In genomic region chr2:207632575-207633492, GRCh38 we compare ENCODE assay signal across 8 cellular contexts. TPM values are rescaled to one million over a fixed set of nuclear protein-coding genes. Genes with fewer than 3 reads are reported as not detected.
DNase-seq lines count a peak whose midpoint lies in the region; ATAC-seq, FAIRE-seq and TF ChIP-seq lines count a peak whose summit lies in the region.

No MANE protein-coding gene starts in this region.

- no peak overlapping the region for H2AK5ac ChIP-seq in mesendoderm (ENCODE audit: low read length)

- intact Hi-C loops in activated B cell treated with CpG ODN at 0.5 μM for 24 hours (cut with micrococcal nuclease) (no loop called here), dorsolateral prefrontal cortex (cut with DNase I) (no loop called here)

- H3K9ac ChIP-seq in mesendoderm (ENCODE audit: low read length) = no peak overlapping the region

- H3K9me3 Mint-ChIP-seq in activated B cell treated with CpG ODN at 0.5 μM for 24 hours = no peaks in the 10 kb centered on the region
- H3K9me3 Mint-ChIP-seq in chondrocyte (ENCODE audit: low read depth) = no peaks in the 10 kb centered on the region

- POLR2A ChIA-PET in activated B cell treated with CpG ODN at 0.5 μM for 24 hours (lab: Charles Lee) = interaction anchor here (1.1 kb wide), 1 partner anchor 78 kb away, joined by 4 read pairs; the partner anchor contains the start of gene CCNYL1

- ATAC-seq in activated B cell treated with CpG ODN at 0.5 μM for 24 hours (ENCODE audit: low read depth) = peak; percentile 47

- H3K79me2 ChIP-seq in mesendoderm (ENCODE audit: control insufficient read depth, insufficient read depth, low read length) = no peaks in the 10 kb centered on the region

- no peak overlapping the region for H2BK15ac ChIP-seq in mesendoderm (replicated peaks; ENCODE audit: low read depth)

- H3K27ac Mint-ChIP-seq in activated B cell treated with CpG ODN at 0.5 μM for 24 hours (peak overlapping the region; percentile 51), chondrocyte (ENCODE audit: unreplicated experiment) (no peak overlapping the region)

- H3K4me1 ChIP-seq in mesendoderm (ENCODE audit: control insufficient read depth, low read depth, low read length) (no peaks in the 10 kb centered on the region), small intestine (ENCODE audit: control insufficient read depth in 2 of 2, insufficient read depth in 1 of 2, low read depth in 1 of 2, low read length in 1 of 2) (no peaks in the 10 kb centered on the region)

- CTCF ChIA-PET in activated B cell treated with CpG ODN at 0.5 μM for 24 hours (lab: Charles Lee) = interaction anchor here (0.6 kb wide), 1 partner anchor 59 kb away, joined by 3 read pairs; no protein-coding TSS in a partner anchor

- H3K36me3 Mint-ChIP-seq in activated B cell treated with CpG ODN at 0.5 μM for 24 hours (ENCODE audit: low read depth) (no peaks in the 10 kb centered on the region), chondrocyte (ENCODE audit: low read depth) (no peaks in the 10 kb centered on the region)

- WGBS in mesendoderm (ENCODE audit: extremely low coverage, insufficient coverage, low lambda C conversion rate) = no CpG with 5 or more reads among the region's 8 CpGs
- 89 to 93% (median 90%) methylated on average over 8 of the region's 8 CpGs for WGBS in small intestine, 3 donors

- peaks cover 15% of the 10 kb centered on the region for H3K4me1 Mint-ChIP-seq in activated B cell treated with CpG ODN at 0.5 μM for 24 hours
- peaks cover 16% of the 10 kb centered on the region for H3K4me1 Mint-ChIP-seq in chondrocyte (ENCODE audit: low read depth)

- H3K27me3 Mint-ChIP-seq in activated B cell treated with CpG ODN at 0.5 μM for 24 hours = no peaks in the 10 kb centered on the region
- no peaks in the 10 kb centered on the region for H3K27me3 Mint-ChIP-seq in chondrocyte (ENCODE audit: low read depth)

- H3K27ac ChIP-seq in mesendoderm (ENCODE audit: low read depth, low read length) (no peak overlapping the region), small intestine (ENCODE audit: low read depth in 1 of 2, low read length in 1 of 2) (no peak overlapping the region), dorsolateral prefrontal cortex (peak overlapping the region in 6 of 59 donors; percentile 10 to 54 (median 38))

- no peak overlapping the region for H2BK5ac ChIP-seq in mesendoderm (ENCODE audit: low read length)

- no peak overlapping the region for H3K4me3 ChIP-seq in mesendoderm (ENCODE audit: low read length)
- H3K4me3 ChIP-seq in small intestine (ENCODE audit: low read depth in 1 of 2, low read length in 2 of 2) = no peak overlapping the region
- H3K4me3 ChIP-seq in dorsolateral prefrontal cortex = no peak overlapping the region

- no peak overlapping the region for H3K4me3 Mint-ChIP-seq in activated B cell treated with CpG ODN at 0.5 μM for 24 hours
- H3K4me3 Mint-ChIP-seq in chondrocyte (ENCODE audit: unreplicated experiment) = no peak overlapping the region

- H3K27me3 ChIP-seq in mesendoderm (ENCODE audit: insufficient read depth, low read length, poor library complexity) (no peaks in the 10 kb centered on the region), small intestine (ENCODE audit: control insufficient read depth in 2 of 2, insufficient read depth in 2 of 2, low read length in 2 of 2) (no peaks in the 10 kb centered on the region), dorsolateral prefrontal cortex (no peaks in the 10 kb centered on the region)

- no peaks in the 10 kb centered on the region for H3K79me1 ChIP-seq in mesendoderm (ENCODE audit: low read length)

- no peak overlapping the region for H3K4ac ChIP-seq in mesendoderm (ENCODE audit: low read depth, low read length)

- no peak overlapping the region for H3K4me2 ChIP-seq in mesendoderm (ENCODE audit: low read length)

- H3K23ac ChIP-seq in mesendoderm (ENCODE audit: low read length) = no peak overlapping the region

- no peak overlapping the region for H4K8ac ChIP-seq in mesendoderm (ENCODE audit: low read depth, low read length)

- H4K5ac ChIP-seq in mesendoderm (ENCODE audit: low read length) = no peak overlapping the region

- H2BK120ac ChIP-seq in mesendoderm (ENCODE audit: low read depth, low read length) = no peak overlapping the region

- H3K18ac ChIP-seq in mesendoderm (ENCODE audit: low read length) = no peak overlapping the region

- no peak for TF ChIP-seq CTCF in activated B cell treated with CpG ODN at 0.5 μM for 24 hours (IDR thresholded peaks at IDR 0.05)
- no peak for TF ChIP-seq CTCF in chondrocyte (IDR thresholded peaks at IDR 0.05)
- TF ChIP-seq CTCF in dorsolateral prefrontal cortex (IDR thresholded peaks at IDR 0.05 in 54 of 56, conservative IDR thresholded peaks at IDR 0.05 in 2 of 56; ENCODE audit: low read depth in 1 of 56, partially characterized antibody in 56 of 56) = no peak

- H3K9me3 ChIP-seq in small intestine (ENCODE audit: control insufficient read depth, low read depth) = no peaks in the 10 kb centered on the region

- no peak for FAIRE-seq in small intestine (lab: Jason Lieb, UNC)

- no peaks in the 10 kb centered on the region for H3K36me3 ChIP-seq in mesendoderm (ENCODE audit: control insufficient read depth, insufficient read depth, low read length)
- H3K36me3 ChIP-seq in small intestine (ENCODE audit: control insufficient read depth in 2 of 2, insufficient read depth in 2 of 2, low read length in 2 of 2) = no peaks in the 10 kb centered on the region

- no peak overlapping the region for H3K56ac ChIP-seq in mesendoderm (ENCODE audit: low read length)

- peak; percentile 21 for DNase-seq in GM04504 (ENCODE audit: low read depth)
- DNase-seq in HT-29 (ENCODE audit: low spot score) = peak; percentile 35
- no peak for DNase-seq in activated B cell treated with CpG ODN at 0.5 μM for 24 hours
- peak; percentile 49 for DNase-seq in mesendoderm
- DNase-seq in chondrocyte (ENCODE audit: low spot score) = no peak
- no peak for DNase-seq in activated CD8-positive, alpha-beta memory T cell treated with anti-CD3 and anti-CD28 coated beads, Interleukin-2, amount 50 U/mL, for 4 hours
- no peak for DNase-seq in small intestine
- no peak for DNase-seq in dorsolateral prefrontal cortex

RNA-seq across cellular contexts. Expression of gene METTL21A, which starts 7.6 kb away (rescaled TPM):
- 40.9 and 61.7 TPM in 2 replicates for total RNA-seq in HT-29 (2014; rRNA removed; shearing (Covaris generic))
- 34.2 and 34.3 TPM in 2 replicates for total RNA-seq in activated B cell treated with CpG ODN at 0.5 μM for 24 hours
- 49.6 TPM for polyA plus RNA-seq in mesendoderm (2013, experiment 1 of 2)
- 49.7 TPM for polyA plus RNA-seq in mesendoderm (2013, experiment 2 of 2)
- total RNA-seq in chondrocyte = 11.8 to 16.1 TPM (median 12.7 TPM) in 3 replicates
- 10 to 100 TPM in 1 of 3 donors, 1 to 10 TPM in 2; 7.2 to 18.6 (median 8.9) TPM for polyA plus RNA-seq in small intestine
- 10 to 100 TPM; 11.8 to 34.3 (median 18.4) TPM for total RNA-seq in dorsolateral prefrontal cortex

Comparison
In these comparisons a context has a peak if more than half of its experiments do, and no peak if none do; other contexts are left out.
1. DNase-seq: peak in GM04504 (single experiment), HT-29 (single experiment) and mesendoderm (single experiment); none in activated B cell treated with CpG ODN at 0.5 μM for 24 hours (single experiment), chondrocyte (single experiment), activated CD8-positive, alpha-beta memory T cell treated with anti-CD3 and anti-CD28 coated beads, Interleukin-2, amount 50 U/mL, for 4 hours (single experiment), small intestine (single experiment) and dorsolateral prefrontal cortex (0 of 10).